In genomic region chr20:30500444-30500814, GRCh38 we compare ENCODE assay signal across 8 cellular contexts.
DNase-seq lines count a peak whose midpoint lies in the region; TF ChIP-seq lines count a peak whose summit lies in the region.
"Not testable (repeated sequence)": the region's sequence is repeated elsewhere in the genome, so short reads cannot be mapped to it uniquely, and the experiment has no call there.

No MANE protein-coding gene starts in this region.

- not testable (repeated sequence) for H3K27ac Mint-ChIP-seq in activated naive CD8-positive, alpha-beta T cell treated with anti-CD3 and anti-CD28 coated beads for 36 hours; progenitor cell of endocrine pancreas

- H3K4me3 ChIP-seq in fibroblast of pulmonary artery (replicated peaks; ENCODE audit: low read depth, low read length): not testable (repeated sequence)

- H3K27me3 Mint-ChIP-seq in activated naive CD8-positive, alpha-beta T cell treated with anti-CD3 and anti-CD28 coated beads for 36 hours; progenitor cell of endocrine pancreas: not testable (repeated sequence)

- not testable (repeated sequence) for H3K4me3 Mint-ChIP-seq in activated naive CD8-positive, alpha-beta T cell treated with anti-CD3 and anti-CD28 coated beads for 36 hours
- peak overlapping the region; percentile 46 for H3K4me3 Mint-ChIP-seq in progenitor cell of endocrine pancreas (ENCODE audit: low read depth)

- not testable (repeated sequence) for H3K36me3 Mint-ChIP-seq in activated naive CD8-positive, alpha-beta T cell treated with anti-CD3 and anti-CD28 coated beads for 36 hours; progenitor cell of endocrine pancreas (ENCODE audit: insufficient read depth)

- H3K4me1 Mint-ChIP-seq in activated naive CD8-positive, alpha-beta T cell treated with anti-CD3 and anti-CD28 coated beads for 36 hours; progenitor cell of endocrine pancreas (ENCODE audit: low read depth): not testable (repeated sequence)

- H3K9me3 Mint-ChIP-seq in activated naive CD8-positive, alpha-beta T cell treated with anti-CD3 and anti-CD28 coated beads for 36 hours; progenitor cell of endocrine pancreas (ENCODE audit: low read depth): not testable (repeated sequence)

- peak; percentile 67 for TF ChIP-seq CTCF in 22Rv1 (IDR thresholded peaks at IDR 0.05)
- TF ChIP-seq CTCF in fibroblast of pulmonary artery (IDR thresholded peaks at IDR 0.05; ENCODE audit: low read length, missing control alignments): not testable (repeated sequence)
- TF ChIP-seq CTCF in progenitor cell of endocrine pancreas (IDR thresholded peaks at IDR 0.05; ENCODE audit: unreplicated experiment): peak; percentile 32

- DNase-seq in HT1080 (ENCODE audit: low read depth): peak; percentile 32
- peak; percentile 53 for DNase-seq in NCI-H460 (ENCODE audit: extremely low read depth, low read depth)
- peak; percentile 42 for DNase-seq in SK-N-DZ (ENCODE audit: low spot score)
- DNase-seq in activated naive CD8-positive, alpha-beta T cell treated with anti-CD3 and anti-CD28 coated beads for 36 hours: peak; percentile 14
- DNase-seq in fibroblast of pulmonary artery (ENCODE audit: low read depth): peak; percentile 52
- peak; percentile 77 for DNase-seq in islet precursor cell
- DNase-seq in progenitor cell of endocrine pancreas (ENCODE audit: low spot score, unreplicated experiment): not testable (repeated sequence)

- not testable (repeated sequence) for H3K27ac ChIP-seq in 22Rv1
